In the genomic region with DNA sequence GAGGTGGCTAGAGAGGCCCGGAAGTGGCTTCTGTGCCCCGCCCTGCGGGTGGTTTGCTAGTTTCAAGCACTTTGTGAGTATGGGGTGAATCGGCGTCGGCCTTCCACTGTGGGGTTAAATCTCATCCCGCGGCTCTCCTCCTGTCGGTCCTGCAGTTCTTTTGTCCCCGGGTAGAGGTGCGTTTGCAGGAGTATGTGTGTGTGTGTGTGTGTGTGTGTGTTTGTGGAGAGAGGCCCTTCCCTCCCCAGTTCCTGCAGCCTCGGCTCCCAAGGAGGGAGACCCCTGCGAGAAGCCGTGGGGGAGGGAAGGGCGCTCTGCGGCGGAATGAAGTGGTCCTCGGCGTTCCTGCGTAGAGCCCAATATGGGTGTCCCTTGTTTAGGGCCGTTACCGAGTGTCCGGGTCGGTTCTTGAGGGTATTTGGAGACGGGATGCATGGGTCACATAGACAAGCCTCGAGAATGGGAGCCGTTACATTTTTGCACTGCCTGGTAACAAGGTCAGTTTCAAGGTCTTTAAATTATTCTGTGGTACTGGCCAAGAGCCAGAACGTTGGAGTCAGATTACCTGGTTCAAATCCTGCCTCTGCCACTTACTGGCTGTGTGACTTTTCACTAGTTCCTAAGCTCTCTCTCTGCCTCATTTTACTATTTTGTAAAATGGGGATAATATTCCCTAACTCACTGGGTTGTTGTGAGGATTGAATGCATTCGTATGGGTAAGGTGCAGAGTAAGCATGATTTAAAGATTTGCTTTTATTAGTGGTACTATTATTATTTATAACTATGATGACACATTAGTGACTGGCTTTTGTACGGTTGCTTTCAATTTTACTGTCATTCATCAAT, we compare ENCODE assay signal across 8 cellular contexts. TPM values are rescaled to one million over a fixed set of nuclear protein-coding genes. Genes with fewer than 3 reads are reported as not detected.
DNase-seq lines count a peak whose midpoint lies in the region; ATAC-seq and TF ChIP-seq lines count a peak whose summit lies in the region.

TSS of gene ZKSCAN3 (plus strand) at position 56 of the 846 bp plus-strand sequence. CDS start 9,640 bp downstream, outside the sequence.

- peak within 1 kb of the TSS; percentile 98 for H3K4me2 ChIP-seq in Karpas-422 (ENCODE audit: low read depth, low read length, poor library complexity, severe bottlenecking)
- H3K4me2 ChIP-seq in neural progenitor cell = peak within 1 kb of the TSS; percentile 89

- H3K27ac ChIP-seq in Karpas-422 (ENCODE audit: low read length) (peak within 1 kb of the TSS; percentile 18; the same call in 1 of the 2 replicates), foreskin keratinocyte (peak within 1 kb of the TSS; percentile 16), neural progenitor cell (peak within 1 kb of the TSS; percentile 23)

- no peak for TF ChIP-seq CTCF in foreskin keratinocyte (conservative IDR thresholded peaks at IDR 0.05)
- TF ChIP-seq CTCF in neural progenitor cell (IDR thresholded peaks at IDR 0.05) = no peak

- H3K27ac Mint-ChIP-seq in neural progenitor cell = peak within 1 kb of the TSS; percentile 99

- peak within 1 kb of the TSS; percentile 85 for H3K4me3 ChIP-seq in Karpas-422 (ENCODE audit: low read length)
- peak within 1 kb of the TSS; percentile 94 for H3K4me3 ChIP-seq in neural progenitor cell

- H3K9ac ChIP-seq in Karpas-422 (ENCODE audit: low read length) (peak within 1 kb of the TSS; percentile 81), neural progenitor cell (peak within 1 kb of the TSS; percentile 76)

- H3K4me3 Mint-ChIP-seq in neural progenitor cell = peak within 1 kb of the TSS; percentile 100

- H3K9me3 Mint-ChIP-seq in neural progenitor cell = peaks cover 7% of the 10 kb centered on the region

- H3K4me1 Mint-ChIP-seq in neural progenitor cell = peaks cover 18% of the 10 kb centered on the region

- H3F3A ChIP-seq in neural progenitor cell (ENCODE audit: low read depth) = peaks cover 7% of the 10 kb centered on the region

- peaks cover 17% of the 10 kb centered on the region for H3K36me3 Mint-ChIP-seq in neural progenitor cell

- peaks cover 6% of the 10 kb centered on the region for H3K27me3 Mint-ChIP-seq in neural progenitor cell (ENCODE audit: insufficient read depth, low read depth)

- H4K20me1 ChIP-seq in Karpas-422 (ENCODE audit: insufficient read depth, low read depth, low read length) = no peaks in the 10 kb centered on the region
- peaks cover 10% of the 10 kb centered on the region for H4K20me1 ChIP-seq in neural progenitor cell (ENCODE audit: low read depth)

- ATAC-seq in GM21786 (IDR thresholded peaks at IDR 0.05; ENCODE audit: unreplicated experiment) (peak; percentile 98), foreskin keratinocyte (peak; percentile 83)

- no peaks in the 10 kb centered on the region for H3K9me2 ChIP-seq in Karpas-422 (replicated peaks; ENCODE audit: insufficient read depth, low read length)

- peak; percentile 83 for DNase-seq in ELF-1 (ENCODE audit: low read depth, low spot score)
- peak; percentile 94 for DNase-seq in Karpas-422
- peak; percentile 65 for DNase-seq in SHP77 treated with DMSO at 0.1 percent for 48 hours (lab: John Stamatoyannopoulos, UW)
- DNase-seq in activated gamma-delta T cell (lab: John Stamatoyannopoulos, UW) = peak; percentile 55
- peak; percentile 47 to 68 for DNase-seq in foreskin keratinocyte
- peak; percentile 91 for DNase-seq in neural progenitor cell (ENCODE audit: low spot score)
- peak; percentile 60 for DNase-seq in stromal cell of bone marrow (ENCODE audit: low read depth)

- H2AFZ ChIP-seq in Karpas-422 (ENCODE audit: low read length) = peak within 1 kb of the TSS; percentile 98
- H2AFZ ChIP-seq in neural progenitor cell (replicated peaks) = peak within 1 kb of the TSS; percentile 100

- peaks cover 39% of the 10 kb centered on the region for H3K79me2 ChIP-seq in Karpas-422 (ENCODE audit: low read length)
- H3K79me2 ChIP-seq in neural progenitor cell (ENCODE audit: low read depth) = peaks cover 44% of the 10 kb centered on the region

- H3K36me3 ChIP-seq in Karpas-422 (ENCODE audit: insufficient read depth, low read length) = no peaks in the 10 kb centered on the region
- no peaks in the 10 kb centered on the region for H3K36me3 ChIP-seq in neural progenitor cell

- H3K27me3 ChIP-seq in Karpas-422 (ENCODE audit: low read length) (no peaks in the 10 kb centered on the region), foreskin keratinocyte (peaks cover 10% of the 10 kb centered on the region), neural progenitor cell (peaks cover 32% of the 10 kb centered on the region)

- H3K4me1 ChIP-seq in Karpas-422 (ENCODE audit: low read length) (peaks cover 21% of the 10 kb centered on the region), foreskin keratinocyte (no peaks in the 10 kb centered on the region), neural progenitor cell (peaks cover 9% of the 10 kb centered on the region)

- H3K9me3 ChIP-seq in Karpas-422 (ENCODE audit: low read length) (no peaks in the 10 kb centered on the region), neural progenitor cell (ENCODE audit: low read depth) (no peaks in the 10 kb centered on the region)

RNA-seq across cellular contexts. Expression of gene ZKSCAN3, which starts in this region (rescaled TPM):
- 4.5 and 5.1 TPM in 2 replicates for total RNA-seq in Karpas-422 (2014; rRNA removed; shearing (Covaris generic); ENCODE audit: low replicate concordance)
- total RNA-seq in foreskin keratinocyte (3.4 and 4.2 TPM in 2 replicates), neural progenitor cell (ENCODE audit: low replicate concordance) (9.0 and 12.3 TPM in 2 replicates)
- polyA plus RNA-seq in foreskin keratinocyte = 1.4 and 1.5 TPM in 2 replicates

Comparison
In these comparisons a context has a peak if more than half of its experiments do, and no peak if none do; other contexts are left out.
1. Peak in every context shown above with its lines: DNase-seq, ATAC-seq, H3K4me3 ChIP-seq and H3K27ac ChIP-seq.